ENCODE assay signal across 22 cellular contexts in the genomic region with DNA sequence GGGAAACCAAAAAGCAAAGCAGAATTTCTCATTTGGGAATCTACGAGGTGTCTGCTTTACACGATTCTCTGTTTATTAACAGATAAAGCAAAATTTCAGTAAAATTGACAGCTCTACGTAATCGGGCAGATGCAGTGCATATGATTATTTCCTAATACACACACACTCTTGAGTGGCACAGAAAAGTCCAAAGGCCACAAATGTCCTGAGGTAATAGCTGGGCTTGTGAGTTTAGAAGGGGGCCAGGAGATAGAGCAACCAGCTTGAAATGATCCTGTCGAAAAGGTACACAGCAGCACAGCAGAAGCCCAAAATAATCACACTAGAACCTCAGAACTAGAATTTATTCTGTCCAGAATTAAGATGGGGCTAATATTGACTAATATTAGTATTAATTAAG.
DNase-seq lines count a peak whose midpoint lies in the region; ATAC-seq, FAIRE-seq and TF ChIP-seq lines count a peak whose summit lies in the region.
"Had no signal": no experiment of that assay in that cellular context is flagged by ENCODE, and none has a peak within 500 bp of the region (broad histone marks: within the 10 kb centered on the region; RNA-seq: fewer than 3 reads in every experiment).

No MANE protein-coding gene starts in this region.

- TF ChIP-seq EP300 in HepG2 (IDR thresholded peaks at IDR 0.05; ENCODE audit: low read depth in 2 of 2, low read length in 2 of 2) (no peak), HepG2 (CRISPR knock-in tag; IDR thresholded peaks at IDR 0.05; ENCODE audit: borderline replicate concordance) (no peak)

- TF ChIP-seq POLR2A in HepG2 (IDR thresholded peaks at IDR 0.05; ENCODE audit: insufficient read depth in 1 of 2, low read depth in 2 of 2, low read length in 2 of 2) (no peak), right lobe of liver (IDR thresholded peaks at IDR 0.05) (no peak)

- H3K4me2 ChIP-seq in HepG2 (ENCODE audit: low read depth, low read length) (no peak overlapping the region), osteoblast (ENCODE audit: insufficient read depth, low read length) (no peak overlapping the region)
- H3K4me2 ChIP-seq: BLaER1 had no signal

- H3K4me3 ChIP-seq in liver (ENCODE audit: low read depth in 1 of 3, low read length in 3 of 3) (no peak overlapping the region), HepG2 (replicated peaks in 1 of 3; ENCODE audit: insufficient read depth in 1 of 3, low read depth in 2 of 3, low read length in 3 of 3) (no peak overlapping the region), right lobe of liver (no peak overlapping the region), osteoblast (ENCODE audit: insufficient read depth, low read length) (no peak overlapping the region)
- H3K4me3 ChIP-seq: BLaER1, HAP-1 had no signal

- BruUV-seq in HepG2 (replicated peaks; lab: Mats Ljungman, UMichigan) = no TSS peak

- intact Hi-C loops in HepG2 (cut with micrococcal nuclease; ENCODE audit: unreplicated experiment) = no loop called here
- intact Hi-C loops in right lobe of liver (cut with DNase I) = no loop called here

- FAIRE-seq in HepG2 (lab: Jason Lieb, UNC) = no peak
- FAIRE-seq: A204.1, G401.6, GM12892, GM19239, H54 had no signal

- H4K20me1 ChIP-seq in HepG2 (ENCODE audit: insufficient read depth, low read length) = no peaks in the 10 kb centered on the region
- H4K20me1 ChIP-seq in osteoblast (ENCODE audit: insufficient read depth, low read length) = no peaks in the 10 kb centered on the region
- H4K20me1 ChIP-seq: BLaER1 had no signal

- H2AFZ ChIP-seq in HepG2 (ENCODE audit: low read length) (no peak overlapping the region), osteoblast (ENCODE audit: low read length) (peak overlapping the region; percentile 41)

- CTCF ChIA-PET in HepG2 (lab: Yijun Ruan, JAX; ENCODE audit: low intra/inter-chr PET ratio, low total read pairs) = no interaction called here

- no peak for TF ChIP-seq CTCF in liver (IDR thresholded peaks at IDR 0.05; ENCODE audit: low read depth, low read length, missing input control)
- no peak for TF ChIP-seq CTCF in HepG2 (CRISPR knock-in tag; IDR thresholded peaks at IDR 0.05)
- TF ChIP-seq CTCF in right lobe of liver (IDR thresholded peaks at IDR 0.05) = no peak
- TF ChIP-seq CTCF in osteoblast (IDR thresholded peaks at IDR 0.05; ENCODE audit: extremely low read depth, low read depth, low read length) = no peak

- H3K27me3 ChIP-seq in liver (ENCODE audit: control insufficient read depth in 4 of 4, insufficient read depth in 4 of 4, low read length in 3 of 4) (no peaks in the 10 kb centered on the region), HepG2 (ENCODE audit: control insufficient read depth in 1 of 2, insufficient read depth in 2 of 2, low read length in 2 of 2) (no peaks in the 10 kb centered on the region), right lobe of liver (no peaks in the 10 kb centered on the region), osteoblast (ENCODE audit: insufficient read depth, low read length) (no peaks in the 10 kb centered on the region)
- H3K27me3 ChIP-seq: BLaER1 had no signal

- H3K79me2 ChIP-seq in HepG2 (ENCODE audit: insufficient read depth, low read length) = no peaks in the 10 kb centered on the region
- H3K79me2 ChIP-seq in osteoblast (ENCODE audit: insufficient read depth, low read length) = no peaks in the 10 kb centered on the region

- in situ Hi-C loops in HepG2 (cut with HindIII; ENCODE audit: extremely low pct_ligation_motif_present, low pct_unique_long_range_greater_than_20kb) = no loop called here

- H3K9me3 ChIP-seq in liver (ENCODE audit: control insufficient read depth in 4 of 4, low read length in 3 of 4) (peaks cover 1 to 6% (median 5%) of the 10 kb centered on the region in 4 donors), HepG2 (ENCODE audit: low read length) (peaks cover 4% of the 10 kb centered on the region; the same call in 1 of the 2 replicates), right lobe of liver (no peaks in the 10 kb centered on the region), osteoblast (ENCODE audit: low read depth, low read length) (no peaks in the 10 kb centered on the region)
- H3K9me3 ChIP-seq: Caco-2, HAP-1 had no signal

- 35% methylated on average over 5 of the region's 5 CpGs for WGBS in liver
- under 1% methylated on average over 5 of the region's 5 CpGs for WGBS in HepG2 (ENCODE audit: low lambda C conversion rate)
- WGBS in right lobe of liver (ENCODE audit: insufficient coverage, low coverage, low lambda C conversion rate, missing lambda C conversion rate) = 33% methylated on average over 5 of the region's 5 CpGs

- ATAC-seq in HepG2 (no peak), right lobe of liver (peak in 3 of 4 donors; percentile 39 to 63 (median 45))
- ATAC-seq: CD8-positive, alpha-beta T cell had no signal

- POLR2A ChIA-PET in HepG2 (lab: Yijun Ruan, JAX) = no interaction called here

- H3K36me3 ChIP-seq in liver (ENCODE audit: control insufficient read depth in 4 of 4, insufficient read depth in 3 of 4, low read depth in 1 of 4, low read length in 3 of 4) (no peaks in the 10 kb centered on the region), HepG2 (replicated peaks in 1 of 2; ENCODE audit: control insufficient read depth in 1 of 2, insufficient read depth in 2 of 2, low read length in 2 of 2) (no peaks in the 10 kb centered on the region), right lobe of liver (no peaks in the 10 kb centered on the region), osteoblast (ENCODE audit: insufficient read depth, low read length) (no peaks in the 10 kb centered on the region)
- H3K36me3 ChIP-seq: BLaER1, HAP-1 had no signal

- H3K4me1 ChIP-seq in liver (ENCODE audit: control insufficient read depth in 4 of 4, insufficient read depth in 4 of 4, low read length in 3 of 4) (no peaks in the 10 kb centered on the region), HepG2 (ENCODE audit: insufficient read depth, low read length) (no peaks in the 10 kb centered on the region), right lobe of liver (no peaks in the 10 kb centered on the region), osteoblast (ENCODE audit: insufficient read depth, low read length) (no peaks in the 10 kb centered on the region)
- H3K4me1 ChIP-seq: BLaER1, Caco-2, HAP-1 had no signal

- H3K27ac ChIP-seq in liver (ENCODE audit: low read depth in 1 of 2, low read length in 2 of 2) (no peak overlapping the region), HepG2 (ENCODE audit: extremely low read length, insufficient read depth, low read length) (no peak overlapping the region), right lobe of liver (no peak overlapping the region), osteoblast (ENCODE audit: low read depth, low read length) (no peak overlapping the region)
- H3K27ac ChIP-seq: 22Rv1, BLaER1, C4-2B had no signal

- TF ChIP-seq RAD21 in liver (IDR thresholded peaks at IDR 0.05) (peak in 1 of 2 donors; percentile 20), HepG2 (CRISPR knock-in tag; IDR thresholded peaks at IDR 0.05) (no peak)

- DNase-seq in HepG2 (ENCODE audit: low spot score) = no peak
- no peak for DNase-seq in right lobe of liver
- DNase-seq in osteoblast (ENCODE audit: insufficient read length, low spot score, missing footprints) = no peak
- DNase-seq in central memory CD4-positive, alpha-beta T cell = no peak
- DNase-seq in NCI-H2029 treated with DMSO at 0.1 percent for 48 hours (lab: John Stamatoyannopoulos, UW) = no peak
- DNase-seq: Caco-2; CD4-positive, CD25-positive, alpha-beta regulatory T cell; CD8-positive, alpha-beta T cell; DMS153; DND-41; GOT3; HFFc6 had no signal

- H3K9ac ChIP-seq in liver (ENCODE audit: low read depth in 1 of 2, low read length in 2 of 2) (no peak overlapping the region), HepG2 (ENCODE audit: insufficient read depth, low read depth, low read length) (no peak overlapping the region)
- H3K9ac ChIP-seq: BLaER1 had no signal

TF ChIP-seq in liver, 16 proteins besides CTCF, POLR2A, EP300 and RAD21 (continues in another document):
- peak; percentile 5 to 80 for TF ChIP-seq HNF4A (conservative IDR thresholded peaks at IDR 0.05)

TF ChIP-seq in HepG2, 621 proteins besides CTCF, POLR2A, EP300 and RAD21:
- TF ChIP-seq ZNF335 (CRISPR knock-in tag; IDR thresholded peaks at IDR 0.05) (no peak), GZF1 (CRISPR knock-in tag; IDR thresholded peaks at IDR 0.05) (no peak), ZNF263 (CRISPR knock-in tag; IDR thresholded peaks at IDR 0.05) (no peak), CAMTA2 (CRISPR knock-in tag; IDR thresholded peaks at IDR 0.05; ENCODE audit: borderline replicate concordance) (no peak), ELF3 (CRISPR knock-in tag; IDR thresholded peaks at IDR 0.05) (no peak), ZBTB20 (CRISPR knock-in tag; IDR thresholded peaks at IDR 0.05; ENCODE audit: borderline replicate concordance, low read depth) (no peak), SATB2 (CRISPR knock-in tag; IDR thresholded peaks at IDR 0.05) (no peak), SIN3A (IDR thresholded peaks at IDR 0.05; ENCODE audit: borderline replicate concordance, low read depth, low read length) (no peak)
